Comparison of ENCODE assay signal across 1 cellular context in genomic region chr12:42140901-42141300, GRCh38.
TF ChIP-seq lines count a peak whose summit lies in the region.

No MANE protein-coding gene starts in this region.

TF ChIP-seq in HepG2, 621 proteins besides CTCF, POLR2A, EP300 and RAD21 (continued from another document):
- TF ChIP-seq SAP130 (CRISPR knock-in tag; IDR thresholded peaks at IDR 0.05; ENCODE audit: low read depth): peak; percentile 62
- no peak for TF ChIP-seq ZNF577 (CRISPR knock-in tag; IDR thresholded peaks at IDR 0.05; ENCODE audit: borderline replicate concordance, low read depth)
- no peak for TF ChIP-seq DDIT3 (CRISPR knock-in tag; IDR thresholded peaks at IDR 0.05)
- TF ChIP-seq ZNF777 (CRISPR knock-in tag; IDR thresholded peaks at IDR 0.05): no peak
- peak; percentile 96 for TF ChIP-seq TEAD3 (CRISPR knock-in tag; optimal IDR thresholded peaks at IDR 0.05; ENCODE audit: borderline replicate concordance)
- TF ChIP-seq MIER2 (CRISPR knock-in tag; IDR thresholded peaks at IDR 0.05): no peak
- TF ChIP-seq, protein P1, sequence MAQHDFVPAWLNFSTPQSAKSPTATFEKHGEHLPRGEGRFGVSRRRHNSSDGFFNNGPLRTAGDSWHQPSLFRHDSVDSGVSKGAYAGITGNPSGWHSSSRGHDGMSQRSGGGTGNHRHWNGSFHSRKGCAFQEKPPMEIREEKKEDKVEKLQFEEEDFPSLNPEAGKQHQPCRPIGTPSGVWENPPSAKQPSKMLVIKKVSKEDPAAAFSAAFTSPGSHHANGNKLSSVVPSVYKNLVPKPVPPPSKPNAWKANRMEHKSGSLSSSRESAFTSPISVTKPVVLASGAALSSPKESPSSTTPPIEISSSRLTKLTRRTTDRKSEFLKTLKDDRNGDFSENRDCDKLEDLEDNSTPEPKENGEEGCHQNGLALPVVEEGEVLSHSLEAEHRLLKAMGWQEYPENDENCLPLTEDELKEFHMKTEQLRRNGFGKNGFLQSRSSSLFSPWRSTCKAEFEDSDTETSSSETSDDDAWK (CRISPR knock-in tag; IDR thresholded peaks at IDR 0.05): no peak
- peak; percentile 72 for TF ChIP-seq TCF7 (IDR thresholded peaks at IDR 0.05; ENCODE audit: low read depth)
- 0 out of 2 replicates have a peak, but pooled peaks have one; percentile 8 for TF ChIP-seq CREB1 (IDR thresholded peaks at IDR 0.05)
- no peak for TF ChIP-seq CREB1 (CRISPR knock-in tag; IDR thresholded peaks at IDR 0.05)
- peak; percentile 60; the same call in 1 of the 2 replicates for TF ChIP-seq HMG20A (CRISPR knock-in tag; IDR thresholded peaks at IDR 0.05; ENCODE audit: borderline replicate concordance)
- TF ChIP-seq CBFB (CRISPR knock-in tag; IDR thresholded peaks at IDR 0.05): peak; percentile 69; the same call in 1 of the 2 replicates
- TF ChIP-seq ELF4 (CRISPR knock-in tag; IDR thresholded peaks at IDR 0.05; ENCODE audit: borderline replicate concordance): no peak
- TF ChIP-seq HNRNPH1 (optimal IDR thresholded peaks at IDR 0.05; ENCODE audit: low read depth, low read length): no peak
- TF ChIP-seq ZFAT (CRISPR knock-in tag; conservative IDR thresholded peaks at IDR 0.05): no peak
- peak; percentile 71 for TF ChIP-seq FOXA3 (CRISPR knock-in tag; IDR thresholded peaks at IDR 0.05)
- no peak for TF ChIP-seq ZNF224 (CRISPR knock-in tag; IDR thresholded peaks at IDR 0.05)
- peak; percentile 68 for TF ChIP-seq NFYB (CRISPR knock-in tag; IDR thresholded peaks at IDR 0.05)
- 0 out of 2 replicates have a peak, but pooled peaks have one; percentile 16 for TF ChIP-seq TBX2 (CRISPR knock-in tag; IDR thresholded peaks at IDR 0.05; ENCODE audit: borderline replicate concordance)
- peak; percentile 95 for TF ChIP-seq GFI1 (CRISPR knock-in tag; IDR thresholded peaks at IDR 0.05; ENCODE audit: borderline replicate concordance)
- no peak for TF ChIP-seq HNRNPK (IDR thresholded peaks at IDR 0.05; ENCODE audit: low read depth, low read length, poor library complexity, severe bottlenecking)
- TF ChIP-seq PHF21A (CRISPR knock-in tag; IDR thresholded peaks at IDR 0.05): peak; percentile 33; the same call in 1 of the 2 replicates
- no peak for TF ChIP-seq RFX5 (IDR thresholded peaks at IDR 0.05; ENCODE audit: low read depth, low read length)
- TF ChIP-seq TBX3 (IDR thresholded peaks at IDR 0.05; ENCODE audit: borderline replicate concordance): 0 out of 2 replicates have a peak, but pooled peaks have one; percentile 22
- TF ChIP-seq RARG (CRISPR knock-in tag; IDR thresholded peaks at IDR 0.05; ENCODE audit: low read depth): no peak
- TF ChIP-seq FOXP1 (IDR thresholded peaks at IDR 0.05): no peak
- 0 out of 2 replicates have a peak, but pooled peaks have one; percentile 34 for TF ChIP-seq FOXP1 (CRISPR knock-in tag; IDR thresholded peaks at IDR 0.05)
- peak; percentile 64 for TF ChIP-seq NFYC (CRISPR knock-in tag; IDR thresholded peaks at IDR 0.05)
- TF ChIP-seq TEAD2 (CRISPR knock-in tag; IDR thresholded peaks at IDR 0.05): no peak
- 0 out of 2 replicates have a peak, but pooled peaks have one; percentile 39 for TF ChIP-seq RCOR2 (CRISPR knock-in tag; IDR thresholded peaks at IDR 0.05)
- TF ChIP-seq POLR2AphosphoS5 (IDR thresholded peaks at IDR 0.05; ENCODE audit: low read depth, low read length): no peak
- no peak for TF ChIP-seq HIC2 (CRISPR knock-in tag; IDR thresholded peaks at IDR 0.05; ENCODE audit: low read depth)
- TF ChIP-seq NCOA2 (CRISPR knock-in tag; IDR thresholded peaks at IDR 0.05): peak; percentile 13; the same call in 1 of the 2 replicates
- TF ChIP-seq ZNF547 (CRISPR knock-in tag; IDR thresholded peaks at IDR 0.05): no peak
- TF ChIP-seq KDM3A (CRISPR knock-in tag; IDR thresholded peaks at IDR 0.05; ENCODE audit: low read depth): no peak
- TF ChIP-seq FOXP4 (CRISPR knock-in tag; IDR thresholded peaks at IDR 0.05): 0 out of 2 replicates have a peak, but pooled peaks have one; percentile 21
- no peak for TF ChIP-seq RFX3 (CRISPR knock-in tag; IDR thresholded peaks at IDR 0.05)
- TF ChIP-seq ZMYM4 (CRISPR knock-in tag; IDR thresholded peaks at IDR 0.05): 0 out of 2 replicates have a peak, but pooled peaks have one; percentile 37
- TF ChIP-seq, protein P2, sequence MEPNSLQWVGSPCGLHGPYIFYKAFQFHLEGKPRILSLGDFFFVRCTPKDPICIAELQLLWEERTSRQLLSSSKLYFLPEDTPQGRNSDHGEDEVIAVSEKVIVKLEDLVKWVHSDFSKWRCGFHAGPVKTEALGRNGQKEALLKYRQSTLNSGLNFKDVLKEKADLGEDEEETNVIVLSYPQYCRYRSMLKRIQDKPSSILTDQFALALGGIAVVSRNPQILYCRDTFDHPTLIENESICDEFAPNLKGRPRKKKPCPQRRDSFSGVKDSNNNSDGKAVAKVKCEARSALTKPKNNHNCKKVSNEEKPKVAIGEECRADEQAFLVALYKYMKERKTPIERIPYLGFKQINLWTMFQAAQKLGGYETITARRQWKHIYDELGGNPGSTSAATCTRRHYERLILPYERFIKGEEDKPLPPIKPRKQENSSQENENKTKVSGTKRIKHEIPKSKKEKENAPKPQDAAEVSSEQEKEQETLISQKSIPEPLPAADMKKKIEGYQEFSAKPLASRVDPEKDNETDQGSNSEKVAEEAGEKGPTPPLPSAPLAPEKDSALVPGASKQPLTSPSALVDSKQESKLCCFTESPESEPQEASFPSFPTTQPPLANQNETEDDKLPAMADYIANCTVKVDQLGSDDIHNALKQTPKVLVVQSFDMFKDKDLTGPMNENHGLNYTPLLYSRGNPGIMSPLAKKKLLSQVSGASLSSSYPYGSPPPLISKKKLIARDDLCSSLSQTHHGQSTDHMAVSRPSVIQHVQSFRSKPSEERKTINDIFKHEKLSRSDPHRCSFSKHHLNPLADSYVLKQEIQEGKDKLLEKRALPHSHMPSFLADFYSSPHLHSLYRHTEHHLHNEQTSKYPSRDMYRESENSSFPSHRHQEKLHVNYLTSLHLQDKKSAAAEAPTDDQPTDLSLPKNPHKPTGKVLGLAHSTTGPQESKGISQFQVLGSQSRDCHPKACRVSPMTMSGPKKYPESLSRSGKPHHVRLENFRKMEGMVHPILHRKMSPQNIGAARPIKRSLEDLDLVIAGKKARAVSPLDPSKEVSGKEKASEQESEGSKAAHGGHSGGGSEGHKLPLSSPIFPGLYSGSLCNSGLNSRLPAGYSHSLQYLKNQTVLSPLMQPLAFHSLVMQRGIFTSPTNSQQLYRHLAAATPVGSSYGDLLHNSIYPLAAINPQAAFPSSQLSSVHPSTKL (CRISPR knock-in tag; IDR thresholded peaks at IDR 0.05): peak; percentile 66
- peak; percentile 87 for TF ChIP-seq KDM1A (CRISPR knock-in tag; IDR thresholded peaks at IDR 0.05)
- TF ChIP-seq ZNF768 (CRISPR knock-in tag; IDR thresholded peaks at IDR 0.05): no peak
- TF ChIP-seq, protein P3, sequence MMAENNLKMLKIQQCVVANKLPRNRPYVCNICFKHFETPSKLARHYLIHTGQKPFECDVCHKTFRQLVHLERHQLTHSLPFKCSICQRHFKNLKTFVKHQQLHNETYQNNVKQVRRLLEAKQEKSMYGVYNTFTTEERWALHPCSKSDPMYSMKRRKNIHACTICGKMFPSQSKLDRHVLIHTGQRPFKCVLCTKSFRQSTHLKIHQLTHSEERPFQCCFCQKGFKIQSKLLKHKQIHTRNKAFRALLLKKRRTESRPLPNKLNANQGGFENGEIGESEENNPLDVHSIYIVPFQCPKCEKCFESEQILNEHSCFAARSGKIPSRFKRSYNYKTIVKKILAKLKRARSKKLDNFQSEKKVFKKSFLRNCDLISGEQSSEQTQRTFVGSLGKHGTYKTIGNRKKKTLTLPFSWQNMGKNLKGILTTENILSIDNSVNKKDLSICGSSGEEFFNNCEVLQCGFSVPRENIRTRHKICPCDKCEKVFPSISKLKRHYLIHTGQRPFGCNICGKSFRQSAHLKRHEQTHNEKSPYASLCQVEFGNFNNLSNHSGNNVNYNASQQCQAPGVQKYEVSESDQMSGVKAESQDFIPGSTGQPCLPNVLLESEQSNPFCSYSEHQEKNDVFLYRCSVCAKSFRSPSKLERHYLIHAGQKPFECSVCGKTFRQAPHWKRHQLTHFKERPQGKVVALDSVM (CRISPR knock-in tag; IDR thresholded peaks at IDR 0.05): no peak
- TF ChIP-seq IRX3 (CRISPR knock-in tag; IDR thresholded peaks at IDR 0.05; ENCODE audit: borderline replicate concordance, low read depth): no peak
- TF ChIP-seq ZNF558 (CRISPR knock-in tag; IDR thresholded peaks at IDR 0.05; ENCODE audit: borderline replicate concordance): no peak
- TF ChIP-seq ESRRA (CRISPR knock-in tag; IDR thresholded peaks at IDR 0.05; ENCODE audit: low read depth): no peak
- TF ChIP-seq, protein P4, sequence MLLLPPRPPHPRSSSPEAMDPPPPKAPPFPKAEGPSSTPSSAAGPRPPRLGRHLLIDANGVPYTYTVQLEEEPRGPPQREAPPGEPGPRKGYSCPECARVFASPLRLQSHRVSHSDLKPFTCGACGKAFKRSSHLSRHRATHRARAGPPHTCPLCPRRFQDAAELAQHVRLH (CRISPR knock-in tag; IDR thresholded peaks at IDR 0.05; ENCODE audit: borderline replicate concordance, low read depth): no peak
- peak; percentile 93 for TF ChIP-seq HMG20B (CRISPR knock-in tag; conservative IDR thresholded peaks at IDR 0.05)
- no peak for TF ChIP-seq MIXL1 (CRISPR knock-in tag; IDR thresholded peaks at IDR 0.05)
- TF ChIP-seq ZMAT5 (CRISPR knock-in tag; IDR thresholded peaks at IDR 0.05; ENCODE audit: borderline replicate concordance, low read depth): no peak
- TF ChIP-seq HDAC2 (CRISPR knock-in tag; IDR thresholded peaks at IDR 0.05): peak; percentile 63; the same call in 1 of the 2 replicates
- no peak for TF ChIP-seq SOX13 (IDR thresholded peaks at IDR 0.05)
- TF ChIP-seq SOX13 (CRISPR knock-in tag; conservative IDR thresholded peaks at IDR 0.05 in 1 of 2, IDR thresholded peaks at IDR 0.05 in 1 of 2): peak in 1 of 2 experiments; percentile 23; a peak in 1 of 4 replicates
- no peak for TF ChIP-seq SRSF9 (IDR thresholded peaks at IDR 0.05; ENCODE audit: borderline replicate concordance, insufficient read depth, low read depth, low read length, poor library complexity, severe bottlenecking)
- TF ChIP-seq, protein P5, sequence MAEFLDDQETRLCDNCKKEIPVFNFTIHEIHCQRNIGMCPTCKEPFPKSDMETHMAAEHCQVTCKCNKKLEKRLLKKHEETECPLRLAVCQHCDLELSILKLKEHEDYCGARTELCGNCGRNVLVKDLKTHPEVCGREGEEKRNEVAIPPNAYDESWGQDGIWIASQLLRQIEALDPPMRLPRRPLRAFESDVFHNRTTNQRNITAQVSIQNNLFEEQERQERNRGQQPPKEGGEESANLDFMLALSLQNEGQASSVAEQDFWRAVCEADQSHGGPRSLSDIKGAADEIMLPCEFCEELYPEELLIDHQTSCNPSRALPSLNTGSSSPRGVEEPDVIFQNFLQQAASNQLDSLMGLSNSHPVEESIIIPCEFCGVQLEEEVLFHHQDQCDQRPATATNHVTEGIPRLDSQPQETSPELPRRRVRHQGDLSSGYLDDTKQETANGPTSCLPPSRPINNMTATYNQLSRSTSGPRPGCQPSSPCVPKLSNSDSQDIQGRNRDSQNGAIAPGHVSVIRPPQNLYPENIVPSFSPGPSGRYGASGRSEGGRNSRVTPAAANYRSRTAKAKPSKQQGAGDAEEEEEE (CRISPR knock-in tag; IDR thresholded peaks at IDR 0.05; ENCODE audit: borderline replicate concordance): no peak
- no peak for TF ChIP-seq NPAS2 (CRISPR knock-in tag; IDR thresholded peaks at IDR 0.05; ENCODE audit: borderline replicate concordance)
- TF ChIP-seq NR2F6 (IDR thresholded peaks at IDR 0.05): no peak
- TF ChIP-seq NR2F6 (CRISPR knock-in tag; IDR thresholded peaks at IDR 0.05): 0 out of 2 replicates have a peak, but pooled peaks have one; percentile 13
- TF ChIP-seq FOXA1 (IDR thresholded peaks at IDR 0.05): no peak
- peak; percentile 77 for TF ChIP-seq FOXA1 (CRISPR knock-in tag; IDR thresholded peaks at IDR 0.05)
- TF ChIP-seq FOSL2 (CRISPR knock-in tag; IDR thresholded peaks at IDR 0.05): peak; percentile 37; the same call in 1 of the 2 replicates
- TF ChIP-seq U2AF1 (optimal IDR thresholded peaks at IDR 0.05; ENCODE audit: low read depth, low read length): no peak
